In genomic region chr16:72645526-72645925, GRCh38 we compare ENCODE assay signal across 17 cellular contexts.
DNase-seq lines count a peak whose midpoint lies in the region; ATAC-seq, FAIRE-seq and TF ChIP-seq lines count a peak whose summit lies in the region.
"Had no signal": no experiment of that assay in that cellular context is flagged by ENCODE, and none has a peak within 500 bp of the region (broad histone marks: within the 10 kb centered on the region; RNA-seq: fewer than 3 reads in every experiment).

No MANE protein-coding gene starts in this region.

- peaks cover 5% of the 10 kb centered on the region for H3K9me3 Mint-ChIP-seq in astrocyte (ENCODE audit: unreplicated experiment)

- H3K4me3 ChIP-seq in astrocyte (ENCODE audit: insufficient read depth, low read depth, low read length) (no peak overlapping the region), aorta (ENCODE audit: low read length in 2 of 2) (no peak overlapping the region)

- H3K27ac ChIP-seq in astrocyte (ENCODE audit: low read depth, low read length) (no peak overlapping the region), foreskin keratinocyte (no peak overlapping the region), aorta (ENCODE audit: low read depth in 1 of 2, low read length in 2 of 2) (no peak overlapping the region)
- H3K27ac ChIP-seq: RWPE1 had no signal

- H3K36me3 ChIP-seq in astrocyte (ENCODE audit: insufficient read depth, low read length) (no peaks in the 10 kb centered on the region), aorta (ENCODE audit: control insufficient read depth in 1 of 2, insufficient read depth in 2 of 2, low read length in 1 of 2) (no peaks in the 10 kb centered on the region)

- H4K20me1 ChIP-seq in astrocyte (ENCODE audit: insufficient read depth, low read length) = no peaks in the 10 kb centered on the region

- no peak overlapping the region for H3K4me3 Mint-ChIP-seq in astrocyte (ENCODE audit: unreplicated experiment)
- H3K4me3 Mint-ChIP-seq: CD8-positive, alpha-beta T cell had no signal

- intact Hi-C loops in aorta (cut with DNase I) = no loop called here

- no peak overlapping the region for H2AFZ ChIP-seq in astrocyte (ENCODE audit: low read depth, low read length)

- peaks cover 3% of the 10 kb centered on the region for H3K79me2 ChIP-seq in astrocyte (ENCODE audit: insufficient read depth, low read length)

- no peak overlapping the region for H3K9ac ChIP-seq in astrocyte (ENCODE audit: low read length)

- H3K27me3 Mint-ChIP-seq in astrocyte (ENCODE audit: low read depth, unreplicated experiment) = no peaks in the 10 kb centered on the region

- DNase-seq in EL (peak; percentile 17), LHCN-M2 (ENCODE audit: low read depth) (peak; percentile 84), astrocyte (ENCODE audit: low read depth) (peak; percentile 30), renal cortical epithelial cell (ENCODE audit: low read depth) (peak; percentile 21), GDM1 (lab: John Stamatoyannopoulos, UW) (no peak), foreskin keratinocyte (no peak), aorta (no peak), KG1 (lab: John Stamatoyannopoulos, UW) (no peak)
- DNase-seq: CD8-positive, alpha-beta T cell; DMS79 treated with DMSO at 0.1 percent for 48 hours; NCI-H1436; NCI-H2029; NCI-H2171; NCI-H446; SW 1271 had no signal

- 78 to 83% methylated on average over 3 of the region's 3 CpGs for WGBS in aorta, 2 donors

- no peak for FAIRE-seq in astrocyte (lab: Jason Lieb, UNC)
- FAIRE-seq: GM19239 had no signal

- no peaks in the 10 kb centered on the region for H3K4me1 Mint-ChIP-seq in astrocyte (ENCODE audit: low read depth, unreplicated experiment)

- ATAC-seq in foreskin keratinocyte (no peak), aorta (ENCODE audit: low FRiP score) (no peak)
- ATAC-seq: CD8-positive, alpha-beta T cell had no signal

- no peaks in the 10 kb centered on the region for H3K36me3 Mint-ChIP-seq in astrocyte (ENCODE audit: low read depth, unreplicated experiment)
- H3K36me3 Mint-ChIP-seq: CD8-positive, alpha-beta T cell had no signal

- H3K9me3 ChIP-seq in astrocyte (ENCODE audit: insufficient read depth, low read depth, low read length) = no peaks in the 10 kb centered on the region
- no peaks in the 10 kb centered on the region for H3K9me3 ChIP-seq in aorta (ENCODE audit: control insufficient read depth, low read length)

- no peaks in the 10 kb centered on the region for H3K4me1 ChIP-seq in astrocyte (ENCODE audit: insufficient read depth, low read length)
- H3K4me1 ChIP-seq in foreskin keratinocyte = no peaks in the 10 kb centered on the region
- no peaks in the 10 kb centered on the region for H3K4me1 ChIP-seq in aorta (ENCODE audit: control insufficient read depth in 1 of 2, insufficient read depth in 2 of 2, low read length in 2 of 2)

- H3K27me3 ChIP-seq in astrocyte (ENCODE audit: insufficient read depth, low read length) = no peaks in the 10 kb centered on the region
- no peaks in the 10 kb centered on the region for H3K27me3 ChIP-seq in foreskin keratinocyte
- H3K27me3 ChIP-seq in aorta (ENCODE audit: control insufficient read depth in 1 of 2, insufficient read depth in 2 of 2, low read length in 1 of 2) = no peaks in the 10 kb centered on the region

- H3K27ac Mint-ChIP-seq in astrocyte (ENCODE audit: unreplicated experiment) = no peak overlapping the region
- H3K27ac Mint-ChIP-seq: CD8-positive, alpha-beta T cell had no signal

- no peak for TF ChIP-seq CTCF in astrocyte (IDR thresholded peaks at IDR 0.05; ENCODE audit: insufficient read depth, low read depth, low read length)
- no peak for TF ChIP-seq CTCF in foreskin keratinocyte (conservative IDR thresholded peaks at IDR 0.05)

- H3K4me2 ChIP-seq in astrocyte (ENCODE audit: low read length) = no peak overlapping the region

Comparison
In these comparisons a context has a peak if more than half of its experiments do, and no peak if none do; other contexts are left out.
1. DNase-seq: peak in EL (single experiment), LHCN-M2 (single experiment), astrocyte (single experiment) and renal cortical epithelial cell (single experiment); none in GDM1 (single experiment), foreskin keratinocyte (0 of 2), aorta (0 of 2) and KG1 (single experiment).